ENCODE assay signal across 30 cellular contexts in the genomic region with DNA sequence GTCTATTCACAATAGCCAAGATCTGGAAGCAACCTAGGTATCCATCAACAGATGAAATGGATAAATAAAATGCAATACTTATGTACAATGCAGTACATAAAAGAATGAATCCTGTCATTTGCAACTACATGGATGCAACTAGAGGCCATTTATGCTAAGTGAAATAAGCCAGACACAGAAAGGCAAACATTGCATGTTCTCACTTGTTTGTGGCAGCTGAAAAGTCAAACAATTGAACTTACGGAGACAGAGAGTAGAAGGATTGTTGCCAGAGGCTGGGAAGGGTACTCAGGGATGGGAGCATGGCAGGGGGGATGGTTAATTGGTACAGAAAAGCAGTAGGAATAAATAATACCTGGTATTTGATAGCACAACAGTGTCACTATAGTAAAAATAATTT.
DNase-seq lines count a peak whose midpoint lies in the region; ATAC-seq and TF ChIP-seq lines count a peak whose summit lies in the region.
"Had no signal": no experiment of that assay in that cellular context is flagged by ENCODE, and none has a peak within 500 bp of the region (broad histone marks: within the 10 kb centered on the region; RNA-seq: fewer than 3 reads in every experiment).

No MANE protein-coding gene starts in this region.

- no peaks in the 10 kb centered on the region for H3K9me3 Mint-ChIP-seq in mesothelial cell of epicardium
- H3K9me3 Mint-ChIP-seq: activated CD8-positive, alpha-beta T cell treated with anti-CD3 and anti-CD28 coated beads for 36 hours; endodermal cell; GM23338; HFFc6 had no signal

- peak overlapping the region; percentile 6 for H3K27ac Mint-ChIP-seq in mesothelial cell of epicardium
- H3K27ac Mint-ChIP-seq: activated CD8-positive, alpha-beta T cell treated with anti-CD3 and anti-CD28 coated beads for 36 hours; activated naive CD8-positive, alpha-beta T cell; endodermal cell; GM23338; HFFc6; stimulated activated memory B cell treated with anti-CD40 and anti-IgM and Interleukin-4, amounts not matched to agents 10 μg/mL and 1 μg/mL and 100 μg/mL, for 72 hours; T-helper 17 cell had no signal

- no peaks in the 10 kb centered on the region for H3K36me3 Mint-ChIP-seq in mesothelial cell of epicardium
- H3K36me3 Mint-ChIP-seq: activated naive CD8-positive, alpha-beta T cell; stimulated activated memory B cell treated with anti-CD40 and anti-IgM and Interleukin-4, amounts not matched to agents 10 μg/mL and 1 μg/mL and 100 μg/mL, for 72 hours had no signal

- no peaks in the 10 kb centered on the region for H3K27me3 Mint-ChIP-seq in mesothelial cell of epicardium (ENCODE audit: low read depth)
- H3K27me3 Mint-ChIP-seq: activated CD8-positive, alpha-beta T cell treated with anti-CD3 and anti-CD28 coated beads for 36 hours; activated naive CD8-positive, alpha-beta T cell; stimulated activated memory B cell treated with anti-CD40 and anti-IgM and Interleukin-4, amounts not matched to agents 10 μg/mL and 1 μg/mL and 100 μg/mL, for 72 hours had no signal

- peaks cover 2% of the 10 kb centered on the region for H3K4me1 Mint-ChIP-seq in mesothelial cell of epicardium
- H3K4me1 Mint-ChIP-seq: stimulated activated memory B cell treated with anti-CD40 and anti-IgM and Interleukin-4, amounts not matched to agents 10 μg/mL and 1 μg/mL and 100 μg/mL, for 72 hours; T-helper 17 cell had no signal

- H3K4me3 Mint-ChIP-seq in mesothelial cell of epicardium, result no peak overlapping the region
- H3K4me3 Mint-ChIP-seq: activated CD8-positive, alpha-beta T cell treated with anti-CD3 and anti-CD28 coated beads for 36 hours; activated naive CD8-positive, alpha-beta T cell; endodermal cell; GM23338; HFFc6; stimulated activated memory B cell treated with anti-CD40 and anti-IgM and Interleukin-4, amounts not matched to agents 10 μg/mL and 1 μg/mL and 100 μg/mL, for 72 hours; T-helper 17 cell had no signal

- DNase-seq in LNCaP clone FGC (ENCODE audit: low read depth), result peak; percentile 56
- DNase-seq in NCI-H2081 (lab: John Stamatoyannopoulos, UW), result peak; percentile 73 to 92
- DNase-seq in NCI-H69 (lab: John Stamatoyannopoulos, UW), result peak; percentile 62
- DNase-seq in mesothelial cell of epicardium (ENCODE audit: low spot score in 2 of 2, unreplicated experiment in 2 of 2), result no peak
- DNase-seq in NCI-H2029 (lab: John Stamatoyannopoulos, UW), result no peak
- DNase-seq in occipital lobe (lab: John Stamatoyannopoulos, UW), result no peak
- DNase-seq: activated CD4-positive, alpha-beta T cell treated with anti-CD3 and anti-CD28 coated beads for 1 hour; activated CD8-positive, alpha-beta T cell treated with anti-CD3 and anti-CD28 coated beads for 36 hours; caudate nucleus; cortex of kidney; endodermal cell; foreskin melanocyte; HFFc6; Karpas-422; NCI-H2171; OCI-M1; right lobe of liver; SK-N-SH; stimulated activated CD4-positive, alpha-beta T cell treated with anti-CD3 and anti-CD28 coated beads, Interleukin-12 subunit alpha, Interleukin-12 subunit beta, amount 100 ng/mL, for 4 hours; stimulated activated CD4-positive, alpha-beta T cell treated with anti-CD3 and anti-CD28 coated beads, Interleukin-4, amount 100 ng/mL, for 24 hours; T-helper 17 cell had no signal

- TF ChIP-seq CTCF in LNCaP clone FGC (IDR thresholded peaks at IDR 0.05; ENCODE audit: control insufficient read depth, extremely low read depth, insufficient read depth), result no peak
- no peak for TF ChIP-seq CTCF in mesothelial cell of epicardium (IDR thresholded peaks at IDR 0.05; ENCODE audit: unreplicated experiment)

- no peak overlapping the region for H3K4me3 ChIP-seq in LNCaP clone FGC (ENCODE audit: low read depth, low read length)
- H3K4me3 ChIP-seq: ascending aorta; BLaER1 treated with 17β-estradiol and CSF1 and Interleukin-3, amounts not matched to agents 10 nM and 100 nM; esophagus muscularis mucosa; GM23338; right lobe of liver; suprapubic skin had no signal

- no peak for ATAC-seq in HG03095 (IDR thresholded peaks at IDR 0.05; ENCODE audit: unreplicated experiment)
- ATAC-seq: activated CD8-positive, alpha-beta T cell treated with anti-CD3 and anti-CD28 coated beads for 36 hours; GM23338; HepG2; right lobe of liver; stimulated activated memory B cell treated with anti-CD40 and anti-IgM and Interleukin-4, amounts not matched to agents 10 μg/mL and 1 μg/mL and 100 μg/mL, for 72 hours; T-helper 17 cell had no signal

Comparison
In these comparisons a context has a peak if more than half of its experiments do, and no peak if none do; other contexts are left out.
1. DNase-seq: peak in LNCaP clone FGC (single experiment), NCI-H2081 (2 of 2) and NCI-H69 (single experiment); none in mesothelial cell of epicardium (0 of 2), NCI-H2029 (single experiment) and occipital lobe (single experiment).